In genomic region chr15:66408254-66408653, GRCh38 we compare ENCODE assay signal across 1 cellular context.
TF ChIP-seq lines count a peak whose summit lies in the region.

No MANE protein-coding gene starts in this region.

TF ChIP-seq in WTC11, 78 proteins besides CTCF, POLR2A, EP300 and RAD21 (continued from another document):
- TF ChIP-seq, protein P1, sequence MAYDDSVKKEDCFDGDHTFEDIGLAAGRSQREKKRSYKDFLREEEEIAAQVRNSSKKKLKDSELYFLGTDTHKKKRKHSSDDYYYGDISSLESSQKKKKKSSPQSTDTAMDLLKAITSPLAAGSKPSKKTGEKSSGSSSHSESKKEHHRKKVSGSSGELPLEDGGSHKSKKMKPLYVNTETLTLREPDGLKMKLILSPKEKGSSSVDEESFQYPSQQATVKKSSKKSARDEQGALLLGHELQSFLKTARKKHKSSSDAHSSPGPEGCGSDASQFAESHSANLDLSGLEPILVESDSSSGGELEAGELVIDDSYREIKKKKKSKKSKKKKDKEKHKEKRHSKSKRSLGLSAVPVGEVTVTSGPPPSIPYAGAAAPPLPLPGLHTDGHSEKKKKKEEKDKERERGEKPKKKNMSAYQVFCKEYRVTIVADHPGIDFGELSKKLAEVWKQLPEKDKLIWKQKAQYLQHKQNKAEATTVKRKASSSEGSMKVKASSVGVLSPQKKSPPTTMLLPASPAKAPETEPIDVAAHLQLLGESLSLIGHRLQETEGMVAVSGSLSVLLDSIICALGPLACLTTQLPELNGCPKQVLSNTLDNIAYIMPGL (CRISPR knock-in tag; IDR thresholded peaks at IDR 0.05): no peak
- TF ChIP-seq, protein P2, sequence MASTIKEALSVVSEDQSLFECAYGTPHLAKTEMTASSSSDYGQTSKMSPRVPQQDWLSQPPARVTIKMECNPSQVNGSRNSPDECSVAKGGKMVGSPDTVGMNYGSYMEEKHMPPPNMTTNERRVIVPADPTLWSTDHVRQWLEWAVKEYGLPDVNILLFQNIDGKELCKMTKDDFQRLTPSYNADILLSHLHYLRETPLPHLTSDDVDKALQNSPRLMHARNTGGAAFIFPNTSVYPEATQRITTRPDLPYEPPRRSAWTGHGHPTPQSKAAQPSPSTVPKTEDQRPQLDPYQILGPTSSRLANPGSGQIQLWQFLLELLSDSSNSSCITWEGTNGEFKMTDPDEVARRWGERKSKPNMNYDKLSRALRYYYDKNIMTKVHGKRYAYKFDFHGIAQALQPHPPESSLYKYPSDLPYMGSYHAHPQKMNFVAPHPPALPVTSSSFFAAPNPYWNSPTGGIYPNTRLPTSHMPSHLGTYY (CRISPR knock-in tag; IDR thresholded peaks at IDR 0.05): no peak
- no peak for TF ChIP-seq RELA (CRISPR knock-in tag; IDR thresholded peaks at IDR 0.05; ENCODE audit: borderline replicate concordance)
- TF ChIP-seq EMX1 (CRISPR knock-in tag; IDR thresholded peaks at IDR 0.05): no peak
- TF ChIP-seq CBFB (CRISPR knock-in tag; IDR thresholded peaks at IDR 0.05; ENCODE audit: low read depth): no peak
- no peak for TF ChIP-seq IRF2 (CRISPR knock-in tag; IDR thresholded peaks at IDR 0.05; ENCODE audit: borderline replicate concordance, low read depth)
- no peak for TF ChIP-seq ZNF232 (CRISPR knock-in tag; IDR thresholded peaks at IDR 0.05)
- no peak for TF ChIP-seq NFE2L1 (CRISPR knock-in tag; IDR thresholded peaks at IDR 0.05)
- no peak for TF ChIP-seq ZNF423 (CRISPR knock-in tag; IDR thresholded peaks at IDR 0.05)
- TF ChIP-seq ZNF317 (CRISPR knock-in tag; IDR thresholded peaks at IDR 0.05; ENCODE audit: borderline replicate concordance, low read depth): no peak
- TF ChIP-seq NR3C1 (CRISPR knock-in tag; conservative IDR thresholded peaks at IDR 0.05; ENCODE audit: low read depth): no peak
- TF ChIP-seq JUN (CRISPR knock-in tag; IDR thresholded peaks at IDR 0.05): no peak
- TF ChIP-seq ATF3 (CRISPR knock-in tag; conservative IDR thresholded peaks at IDR 0.05): no peak
- no peak for TF ChIP-seq FOXP1 (CRISPR knock-in tag; IDR thresholded peaks at IDR 0.05; ENCODE audit: borderline replicate concordance)
TF ChIP-seq in WTC11: peak in this region for 0.
